Comparison of ENCODE assay signal across 8 cellular contexts in genomic region chr17:81238490-81238814, GRCh38. TPM values are rescaled to one million over a fixed set of nuclear protein-coding genes. Genes with fewer than 3 reads are reported as not detected.
DNase-seq lines count a peak whose midpoint lies in the region; ATAC-seq, FAIRE-seq and TF ChIP-seq lines count a peak whose summit lies in the region.

No MANE protein-coding gene starts in this region.

- no peaks in the 10 kb centered on the region for H4K20me1 ChIP-seq in GM12878 (ENCODE audit: control insufficient read depth, insufficient read depth)

- H3K9ac ChIP-seq in GM12878 (ENCODE audit: control insufficient read depth, insufficient read depth, low read length): peak overlapping the region; percentile 79

- peaks cover 0 to 2% of the 10 kb centered on the region in 2 experiments; a peak in 2 of 4 replicates for H3K36me3 ChIP-seq in GM12878 (ENCODE audit: control insufficient read depth in 2 of 2, insufficient read depth in 2 of 2, low read length in 1 of 2)
- H3K36me3 ChIP-seq in mucosa of descending colon (ENCODE audit: low read depth): peaks cover 2% of the 10 kb centered on the region

- H3K4me1 ChIP-seq in GM12878 (ENCODE audit: control insufficient read depth, insufficient read depth, low read length) (peaks cover 12% of the 10 kb centered on the region), mucosa of descending colon (ENCODE audit: low read depth) (peaks cover 19% of the 10 kb centered on the region)

- CTCF ChIA-PET in GM12878 (lab: Yijun Ruan, JAX): interaction anchor here (1.0 to 3.1 kb wide), 7 partner anchors 9 to 96 kb away, joined by 3 to 17 read pairs (median 4); partner anchors contain the start of gene CEP131

- RAD21 ChIA-PET in GM12878 (lab: Charles Lee; ENCODE audit: unreplicated experiment): interaction anchor here (0.7 to 2.0 kb wide), 5 partner anchors 10 to 313 kb away, joined by 3 to 18 read pairs (median 4); partner anchors contain the start of genes CEP131 and FAAP100

- H3K27me3 ChIP-seq in GM12878 (replicated peaks in 1 of 2; ENCODE audit: control insufficient read depth in 2 of 2, insufficient read depth in 2 of 2, low read length in 1 of 2): no peaks in the 10 kb centered on the region

- H3K27ac ChIP-seq in GM12878 (ENCODE audit: control insufficient read depth, insufficient read depth) (peak overlapping the region; percentile 35), caudate nucleus (ENCODE audit: low read depth, low read length) (no peak overlapping the region)

- TF ChIP-seq EP300 in GM12878 (IDR thresholded peaks at IDR 0.05; ENCODE audit: borderline replicate concordance in 1 of 2, control insufficient read depth in 1 of 2, low read depth in 2 of 2, low read length in 2 of 2): no peak

- peak overlapping the region; percentile 94 for H3K4me2 ChIP-seq in GM12878 (ENCODE audit: control insufficient read depth, insufficient read depth)

- POLR2A ChIA-PET in GM12878 (lab: Charles Lee): interaction anchor here (1.4 to 1.8 kb wide), 2 partner anchors 10 to 16 kb away, joined by 7 to 18 read pairs; partner anchors contain the start of gene CEP131

- TF ChIP-seq RAD21 in GM12878 (IDR thresholded peaks at IDR 0.05; ENCODE audit: insufficient read depth, low read depth, low read length): no peak

- H3K4me3 ChIP-seq in AG09309 (ENCODE audit: control insufficient read depth, low read depth, low read length): peak overlapping the region; percentile 54
- H3K4me3 ChIP-seq in GM12878: peak overlapping the region; percentile 82
- H3K4me3 ChIP-seq in mucosa of descending colon: peak overlapping the region; percentile 98

- DNase-seq in AG09309 (ENCODE audit: low read depth) (no peak), GM12878 (ENCODE audit: low read depth, low spot score) (no peak), mucosa of descending colon (no peak), frontal cortex (ENCODE audit: low spot score in 2 of 2) (no peak), caudate nucleus (lab: John Stamatoyannopoulos, UW) (no peak), NAMALWA (ENCODE audit: low spot score) (no peak)
- DNase-seq in stimulated activated CD8-positive, alpha-beta memory T cell treated with anti-CD3 and anti-CD28 coated beads, Interleukin-4, amount 100 ng/mL, for 48 hours: no peak

- peaks cover 39% of the 10 kb centered on the region for H3K79me2 ChIP-seq in GM12878 (ENCODE audit: control insufficient read depth, insufficient read depth, low read length)

- in situ Hi-C loops in GM12878 (cut with MboI): loop anchor here (25.0 kb wide), 1 partner anchor 226 kb away; no protein-coding TSS in a partner anchor

- no TSS peak for BruUV-seq in GM12878 (replicated peaks; lab: Mats Ljungman, UMichigan)

- no peak; the same call in 1 of the 2 replicates for TF ChIP-seq POLR2A in GM12878 (IDR thresholded peaks at IDR 0.05; ENCODE audit: low read depth, low read length)

- SMC1A ChIA-PET in GM12878 (lab: Charles Lee; ENCODE audit: uncharacterized antibody, unreplicated experiment): interaction anchor here (0.6 to 2.2 kb wide), 5 partner anchors 9 to 246 kb away, joined by 3 to 7 read pairs (median 6); no protein-coding TSS in a partner anchor

- H3K9me3 ChIP-seq in GM12878 (replicated peaks; ENCODE audit: control insufficient read depth, insufficient read depth, low read length) (no peaks in the 10 kb centered on the region), mucosa of descending colon (no peaks in the 10 kb centered on the region)

- intact Hi-C loops in GM12878 (cut with micrococcal nuclease; ENCODE audit: unreplicated experiment): no loop called here
- intact Hi-C loops in mucosa of descending colon (cut with DNase I, micrococcal nuclease): no loop called here

- under 1% methylated on average over 23 of the region's 26 CpGs for WGBS in GM12878 (ENCODE audit: insufficient coverage, insufficient replicate concordance, low lambda C conversion rate, missing lambda C conversion rate)

- TF ChIP-seq CTCF in AG09309 (IDR thresholded peaks at IDR 0.05; ENCODE audit: control insufficient read depth, insufficient read depth, low read depth, low read length, missing control alignments) (no peak), GM12878 (IDR thresholded peaks at IDR 0.05 in 2 of 3, conservative IDR thresholded peaks at IDR 0.05 in 1 of 3; ENCODE audit: control insufficient read depth in 2 of 3, extremely low read depth in 1 of 3, insufficient read depth in 1 of 3, low read depth in 3 of 3, low read length in 3 of 3) (no peak), mucosa of descending colon (IDR thresholded peaks at IDR 0.05) (no peak)

- peak overlapping the region; percentile 56 for H2AFZ ChIP-seq in GM12878 (ENCODE audit: control insufficient read depth, low read depth, low read length)

- FAIRE-seq in GM12878 (lab: Jason Lieb, UNC) (no peak), frontal cortex (lab: Jason Lieb, UNC) (no peak)

- ATAC-seq in HG02759 (IDR thresholded peaks at IDR 0.05; ENCODE audit: unreplicated experiment) (peak; percentile 3), GM12878 (no peak), mucosa of descending colon (no peak)

RNA-seq across cellular contexts. Expression of gene TEPSIN, which starts 0.4 kb away (rescaled TPM):
- total RNA-seq in GM12878 (2013; cell fraction: nucleolus; rRNA removed): 73.0 and 82.8 TPM in 2 replicates
- total RNA-seq in GM12878 (2014; rRNA removed) (14.6 and 15.9 TPM in 2 replicates), GM12878 (2014; rRNA removed; fragmentation: Illumina TruSeq; extraction: Trizol) (4.5 and 4.8 TPM in 2 replicates), GM12878 (2021) (26.7 and 35.3 TPM in 2 replicates), mucosa of descending colon (10 to 100 TPM; 37.4 to 60.2 (median 50.0) TPM), frontal cortex (7.3 TPM)
- 6.1 TPM for polyA plus RNA-seq in GM12878 (2011; ENCODE audit: low read depth)
- polyA plus RNA-seq in GM12878 (2011; rRNA removed) (5.4 and 10.2 TPM in 2 replicates), GM12878 (2014; fragmentation: Illumina TruSeq; extraction: Trizol) (2.7 and 5.8 TPM in 2 replicates), GM12878 (2014; fragmentation: Nextera tagmentation; extraction: Ambion mirVana) (1 to 10 TPM in 1 of 2 experiments, under 1 TPM in 1; 0.87 to 1.6 TPM), GM12878 (2014; rRNA removed) (36.7 and 39.3 TPM in 2 replicates), GM12878 (2016; fragmentation: Nextera tagmentation; extraction: Ambion mirVana) (1 to 10 TPM; 3.1 to 3.7 TPM)
- polyA plus RNA-seq in GM12878 (2011; cell fraction: cytosol; rRNA removed): 12.9 and 26.8 TPM in 2 replicates
- polyA plus RNA-seq in GM12878 (2011; cell fraction: nucleus; rRNA removed): 286 and 400 TPM in 2 replicates
- 18.3 and 24.7 TPM in 2 replicates for polyA plus RNA-seq in GM12878 (2012)
- 9.4 and 15.3 TPM in 2 replicates for polyA minus RNA-seq in GM12878 (2011; rRNA and poly(A)+ RNA removed)
- polyA minus RNA-seq in GM12878 (2011; cell fraction: cytosol; rRNA and poly(A)+ RNA removed): 5.8 and 11.0 TPM in 2 replicates
- 50.7 and 71.4 TPM in 2 replicates for polyA minus RNA-seq in GM12878 (2011; cell fraction: nucleus; rRNA and poly(A)+ RNA removed)

RNA-seq across cellular contexts. Expression of gene NDUFAF8, which starts 0.7 kb away (rescaled TPM):
- 43.1 and 61.9 TPM in 2 replicates for total RNA-seq in GM12878 (2013; cell fraction: nucleolus; rRNA removed)
- total RNA-seq in GM12878 (2014; rRNA removed) (97.9 and 107 TPM in 2 replicates), GM12878 (2014; rRNA removed; fragmentation: Illumina TruSeq; extraction: Trizol) (91.4 and 105 TPM in 2 replicates), GM12878 (2021) (95.6 and 99.9 TPM in 2 replicates), mucosa of descending colon (10 to 100 TPM; 24.5 to 31.6 (median 31.2) TPM), frontal cortex (5.7 TPM)
- polyA plus RNA-seq in GM12878 (2011; ENCODE audit: low read depth): 142 TPM
- polyA plus RNA-seq in GM12878 (2011; rRNA removed) (140 and 160 TPM in 2 replicates), GM12878 (2014; fragmentation: Illumina TruSeq; extraction: Trizol) (36.2 and 53.0 TPM in 2 replicates), GM12878 (2014; fragmentation: Nextera tagmentation; extraction: Ambion mirVana) (10 to 100 TPM; 22.0 to 71.5 TPM), GM12878 (2014; rRNA removed) (122 and 133 TPM in 2 replicates), GM12878 (2016; fragmentation: Nextera tagmentation; extraction: Ambion mirVana) (100 to 1,000 TPM; 295 to 307 TPM)
- 73.5 and 95.5 TPM in 2 replicates for polyA plus RNA-seq in GM12878 (2011; cell fraction: cytosol; rRNA removed)
- polyA plus RNA-seq in GM12878 (2011; cell fraction: nucleus; rRNA removed): 77.4 and 78.7 TPM in 2 replicates
- polyA plus RNA-seq in GM12878 (2012): 85.0 and 88.2 TPM in 2 replicates
- polyA minus RNA-seq in GM12878 (2011; rRNA and poly(A)+ RNA removed): 16.9 and 31.7 TPM in 2 replicates
- polyA minus RNA-seq in GM12878 (2011; cell fraction: cytosol; rRNA and poly(A)+ RNA removed): 10.7 and 11.9 TPM in 2 replicates
- 7.6 and 17.1 TPM in 2 replicates for polyA minus RNA-seq in GM12878 (2011; cell fraction: nucleus; rRNA and poly(A)+ RNA removed)

RNA-seq across cellular contexts. Expression of gene CEP131, which starts 15.7 kb away (rescaled TPM):
- total RNA-seq in GM12878 (2013; cell fraction: nucleolus; rRNA removed): 11.0 and 14.3 TPM in 2 replicates
- 8.0 and 10.2 TPM in 2 replicates for total RNA-seq in GM12878 (2014; rRNA removed)
- 3.0 and 3.3 TPM in 2 replicates for total RNA-seq in GM12878 (2014; rRNA removed; fragmentation: Illumina TruSeq; extraction: Trizol)
- total RNA-seq in GM12878 (2021): 15.2 and 17.3 TPM in 2 replicates
- polyA plus RNA-seq in GM12878 (2011; ENCODE audit: low read depth): 2.8 TPM
- polyA plus RNA-seq in GM12878 (2011; rRNA removed): 1.3 and 2.9 TPM in 2 replicates
- 3.6 and 6.3 TPM in 2 replicates for polyA plus RNA-seq in GM12878 (2011; cell fraction: cytosol; rRNA removed)
- 20.6 and 36.0 TPM in 2 replicates for polyA plus RNA-seq in GM12878 (2011; cell fraction: nucleus; rRNA removed)
- 9.0 and 10.9 TPM in 2 replicates for polyA plus RNA-seq in GM12878 (2012)
- polyA plus RNA-seq in GM12878 (2014; fragmentation: Illumina TruSeq; extraction: Trizol): 0.17 and 1.3 TPM in 2 replicates
- under 1 TPM; 0.05 to 0.64 TPM for polyA plus RNA-seq in GM12878 (2014; fragmentation: Nextera tagmentation; extraction: Ambion mirVana)
- polyA plus RNA-seq in GM12878 (2014; rRNA removed): 13.7 and 16.6 TPM in 2 replicates
- 10 to 100 TPM; 14.1 to 14.3 TPM for polyA plus RNA-seq in GM12878 (2016; fragmentation: Nextera tagmentation; extraction: Ambion mirVana)
- 1.1 and 3.3 TPM in 2 replicates for polyA minus RNA-seq in GM12878 (2011; rRNA and poly(A)+ RNA removed)
- 6.8 TPM in 2 replicates for polyA minus RNA-seq in GM12878 (2011; cell fraction: cytosol; rRNA and poly(A)+ RNA removed)
- 3.3 and 7.2 TPM in 2 replicates for polyA minus RNA-seq in GM12878 (2011; cell fraction: nucleus; rRNA and poly(A)+ RNA removed)
- 1 to 10 TPM; 5.7 to 9.3 (median 8.7) TPM for total RNA-seq in mucosa of descending colon
- 13.0 TPM for total RNA-seq in frontal cortex

RNA-seq across cellular contexts. Expression of gene SLC38A10, which starts 56.7 kb away (rescaled TPM):
- total RNA-seq in GM12878 (2013; cell fraction: nucleolus; rRNA removed): 50.7 and 60.3 TPM in 2 replicates
- total RNA-seq in GM12878 (2014; rRNA removed) (31.2 and 32.0 TPM in 2 replicates), GM12878 (2014; rRNA removed; fragmentation: Illumina TruSeq; extraction: Trizol) (9.6 and 10.2 TPM in 2 replicates), GM12878 (2021) (60.1 and 67.9 TPM in 2 replicates), mucosa of descending colon (10 to 100 TPM; 77.0 to 95.3 (median 94.0) TPM), frontal cortex (13.9 TPM)
- 14.8 TPM for polyA plus RNA-seq in GM12878 (2011; ENCODE audit: low read depth)
- polyA plus RNA-seq in GM12878 (2011; rRNA removed) (6.5 and 10.5 TPM in 2 replicates), GM12878 (2014; fragmentation: Illumina TruSeq; extraction: Trizol) (3.6 and 12.2 TPM in 2 replicates), GM12878 (2014; fragmentation: Nextera tagmentation; extraction: Ambion mirVana) (1 to 10 TPM in 1 of 2 experiments, under 1 TPM in 1; 0.52 to 3.2 TPM), GM12878 (2014; rRNA removed) (36.3 and 47.7 TPM in 2 replicates), GM12878 (2016; fragmentation: Nextera tagmentation; extraction: Ambion mirVana) (10 to 100 TPM; 43.9 to 47.9 TPM)
- 18.4 and 22.5 TPM in 2 replicates for polyA plus RNA-seq in GM12878 (2011; cell fraction: cytosol; rRNA removed)
- 70.0 and 83.7 TPM in 2 replicates for polyA plus RNA-seq in GM12878 (2011; cell fraction: nucleus; rRNA removed)
- 41.1 and 42.1 TPM in 2 replicates for polyA plus RNA-seq in GM12878 (2012)
- 24.6 and 35.5 TPM in 2 replicates for polyA minus RNA-seq in GM12878 (2011; rRNA and poly(A)+ RNA removed)
- 21.8 and 36.5 TPM in 2 replicates for polyA minus RNA-seq in GM12878 (2011; cell fraction: cytosol; rRNA and poly(A)+ RNA removed)
- 20.4 and 33.5 TPM in 2 replicates for polyA minus RNA-seq in GM12878 (2011; cell fraction: nucleus; rRNA and poly(A)+ RNA removed)
